ENCODE assay signal across 8 cellular contexts in the genomic region with DNA sequence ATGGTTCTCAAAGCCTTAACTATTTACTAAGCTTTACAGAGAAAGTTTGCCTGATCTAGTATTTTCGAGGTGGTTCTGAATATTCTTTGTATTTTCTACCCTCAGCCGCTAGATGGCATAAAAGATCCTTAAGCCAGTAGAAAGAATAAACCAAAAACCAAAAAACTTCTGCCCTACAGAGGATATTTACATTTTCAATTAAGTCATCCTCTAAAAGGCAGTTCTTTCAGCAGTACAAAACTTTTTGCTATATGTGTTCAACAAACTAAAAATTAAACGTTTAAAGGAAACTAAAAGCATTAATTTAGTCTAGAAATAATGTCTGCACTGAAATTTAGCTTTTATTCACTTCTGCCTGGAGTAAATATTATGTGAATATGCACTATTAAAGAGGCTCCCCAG.
A peak's percentile ranks its signal among the peaks of the same experiment; 100 is the strongest.
DNase-seq lines count a peak whose midpoint lies in the region; ATAC-seq, FAIRE-seq and TF ChIP-seq lines count a peak whose summit lies in the region.

No MANE protein-coding gene starts in this region.

- H3K27ac ChIP-seq in Karpas-422 (ENCODE audit: low read length), result no peak overlapping the region
- no peak overlapping the region for H3K27ac ChIP-seq in RWPE1
- no peak overlapping the region for H3K27ac ChIP-seq in fibroblast of lung (ENCODE audit: insufficient read depth, low read length)
- no peak overlapping the region for H3K27ac ChIP-seq in pancreas

- H4K20me1 ChIP-seq in Karpas-422 (ENCODE audit: insufficient read depth, low read depth, low read length) (no peaks in the 10 kb centered on the region), fibroblast of lung (ENCODE audit: control insufficient read depth, extremely low read depth, insufficient read depth, low read length) (no peaks in the 10 kb centered on the region)

- H3K4me1 ChIP-seq in Karpas-422 (ENCODE audit: low read length), result no peaks in the 10 kb centered on the region
- H3K4me1 ChIP-seq in fibroblast of lung (ENCODE audit: control insufficient read depth, extremely low read depth, insufficient read depth, low read length), result no peaks in the 10 kb centered on the region
- H3K4me1 ChIP-seq in pancreas, result no peaks in the 10 kb centered on the region

- TF ChIP-seq CTCF in RWPE1 (conservative IDR thresholded peaks at IDR 0.05; ENCODE audit: low read depth) (peak; percentile 77), fibroblast of lung (conservative IDR thresholded peaks at IDR 0.05 in 1 of 2, IDR thresholded peaks at IDR 0.05 in 1 of 2; ENCODE audit: low read depth in 1 of 2, low read length in 2 of 2) (peak; percentile 60 to 63), pancreas (IDR thresholded peaks at IDR 0.05) (peak; percentile 37 to 57 (median 47))

- H3K27me3 ChIP-seq in Karpas-422 (ENCODE audit: low read length) (no peaks in the 10 kb centered on the region), fibroblast of lung (ENCODE audit: control insufficient read depth, insufficient read depth, low read length) (no peaks in the 10 kb centered on the region), pancreas (no peaks in the 10 kb centered on the region)

- no peak for TF ChIP-seq POLR2A in GM18505 (IDR thresholded peaks at IDR 0.05; ENCODE audit: borderline replicate concordance, extremely low read depth, insufficient read depth, insufficient read length)

- no peaks in the 10 kb centered on the region for H3K9me3 ChIP-seq in Karpas-422 (ENCODE audit: low read length)
- H3K9me3 ChIP-seq in fibroblast of lung (ENCODE audit: control insufficient read depth, insufficient read depth, low read depth, low read length), result no peaks in the 10 kb centered on the region
- no peaks in the 10 kb centered on the region for H3K9me3 ChIP-seq in pancreas

- no peaks in the 10 kb centered on the region for H3K36me3 ChIP-seq in Karpas-422 (ENCODE audit: insufficient read depth, low read length)
- H3K36me3 ChIP-seq in fibroblast of lung (ENCODE audit: control insufficient read depth, insufficient read depth, low read length), result no peaks in the 10 kb centered on the region
- no peaks in the 10 kb centered on the region for H3K36me3 ChIP-seq in pancreas

- intact Hi-C loops in pancreas (cut with DNase I), result loop anchor here in 1 of 3 donors (5.0 kb wide), 1 partner anchor 300 kb away; no protein-coding TSS in a partner anchor

- POLR2A ChIA-PET in RWPE1 (lab: Yijun Ruan, JAX; ENCODE audit: low non-redundant PET), result no interaction called here

- no peak overlapping the region for H2AFZ ChIP-seq in Karpas-422 (ENCODE audit: low read length)
- no peak overlapping the region for H2AFZ ChIP-seq in fibroblast of lung (ENCODE audit: low read length)

- H3K4me3 ChIP-seq in Karpas-422 (ENCODE audit: low read length) (no peak overlapping the region), fibroblast of lung (replicated peaks in 1 of 4; ENCODE audit: control extremely low read depth in 1 of 4, insufficient read depth in 1 of 4, low read depth in 3 of 4, low read length in 4 of 4) (no peak overlapping the region), pancreas (no peak overlapping the region)

- H3K79me2 ChIP-seq in Karpas-422 (ENCODE audit: low read length) (no peaks in the 10 kb centered on the region), fibroblast of lung (ENCODE audit: control insufficient read depth, insufficient read depth, low read length) (no peaks in the 10 kb centered on the region)

- H3K4me2 ChIP-seq in Karpas-422 (ENCODE audit: low read depth, low read length, poor library complexity, severe bottlenecking) (no peak overlapping the region), fibroblast of lung (ENCODE audit: extremely low read depth, insufficient read depth, low read length) (no peak overlapping the region)

- no peaks in the 10 kb centered on the region for H3K9me2 ChIP-seq in Karpas-422 (replicated peaks; ENCODE audit: insufficient read depth, low read length)

- DNase-seq in Karpas-422, result peak; percentile 82
- peak; percentile 57 for DNase-seq in RWPE1 (ENCODE audit: low spot score)
- peak; percentile 45 to 89 for DNase-seq in fibroblast of lung (ENCODE audit: low read depth in 2 of 2)
- DNase-seq in pancreas, result no peak
- DNase-seq in cerebellar nuclear complex (lab: John Stamatoyannopoulos, UW), result no peak

- FAIRE-seq in G401.6 (lab: Jason Lieb, UNC) (peak; percentile 79), pancreas (lab: Jason Lieb, UNC) (peak; percentile 87)

- 0 to 2% methylated on average over 3 of the region's 3 CpGs for WGBS in pancreas, 2 donors

- ATAC-seq in pancreas (peak in 3 of 4 donors; percentile 73 to 89 (median 88)), GM18505 (IDR thresholded peaks at IDR 0.05; ENCODE audit: unreplicated experiment) (no peak), HG03135 (IDR thresholded peaks at IDR 0.05; ENCODE audit: unreplicated experiment) (no peak)

- H3K9ac ChIP-seq in Karpas-422 (ENCODE audit: low read length), result no peak overlapping the region
- no peak overlapping the region for H3K9ac ChIP-seq in fibroblast of lung (ENCODE audit: insufficient read depth, low read length)

- CTCF ChIA-PET in RWPE1 (lab: Yijun Ruan, JAX), result interaction anchor here (0.6 to 2.2 kb wide), 26 partner anchors 9 to 702 kb away, joined by 3 to 20 read pairs (median 4); no protein-coding TSS in a partner anchor

Comparison
In these comparisons a context has a peak if more than half of its experiments do, and no peak if none do; other contexts are left out.
1. DNase-seq: peak in Karpas-422 (single experiment), RWPE1 (single experiment) and fibroblast of lung (2 of 2); none in pancreas (0 of 6) and cerebellar nuclear complex (0 of 2).
2. ATAC-seq: peak in pancreas (3 of 4); none in GM18505 (single experiment) and HG03135 (single experiment).
3. Peak in every context shown above with its lines, with median percentiles within 50 percentile points of each other: CTCF ChIP-seq.